In the genomic region with DNA sequence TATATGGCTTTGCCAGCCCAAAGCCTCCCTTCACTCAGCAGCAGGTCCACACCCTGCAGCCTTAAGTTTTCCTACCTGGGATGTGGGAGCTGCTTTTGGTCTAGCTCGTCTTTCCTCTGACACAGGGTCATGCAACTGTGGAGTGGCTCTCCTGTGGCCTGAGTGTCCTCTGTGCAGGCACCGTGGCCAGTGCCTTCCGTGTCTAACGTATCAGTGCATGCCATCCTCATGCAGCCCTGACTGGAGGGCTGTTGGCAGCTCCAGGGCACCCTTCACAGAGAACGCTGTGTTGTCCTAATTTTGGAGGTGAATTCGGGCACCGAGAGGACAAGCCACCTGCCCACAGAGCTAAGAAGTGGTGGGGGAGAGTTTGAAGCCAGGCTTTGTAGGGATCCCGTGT, we compare ENCODE assay signal across 8 cellular contexts.
"Had no signal": no experiment of that assay in that cellular context is flagged by ENCODE, and none has a peak within 500 bp of the region (broad histone marks: within the 10 kb centered on the region; RNA-seq: fewer than 3 reads in every experiment).

No MANE protein-coding gene starts in this region.

- H3K9me3 ChIP-seq: HAP-1 had no signal

- H3K4me1 ChIP-seq: HAP-1 had no signal

- H3K27ac ChIP-seq: GM23248 had no signal

- H3K4me3 ChIP-seq: GM23248, HAP-1, K562 had no signal

- H3K9ac ChIP-seq: GM23248 had no signal

- H2AFZ ChIP-seq: GM23248 had no signal

- H3K4me3 Mint-ChIP-seq: HFFc6 had no signal

- H3K27ac Mint-ChIP-seq: HFFc6 had no signal

- H3K36me3 ChIP-seq: HAP-1 had no signal

- ATAC-seq: HCT116, K562 had no signal

- DNase-seq: GM23248, GOT3, H7, HFFc6, IMR-90 had no signal
